In the genomic region with DNA sequence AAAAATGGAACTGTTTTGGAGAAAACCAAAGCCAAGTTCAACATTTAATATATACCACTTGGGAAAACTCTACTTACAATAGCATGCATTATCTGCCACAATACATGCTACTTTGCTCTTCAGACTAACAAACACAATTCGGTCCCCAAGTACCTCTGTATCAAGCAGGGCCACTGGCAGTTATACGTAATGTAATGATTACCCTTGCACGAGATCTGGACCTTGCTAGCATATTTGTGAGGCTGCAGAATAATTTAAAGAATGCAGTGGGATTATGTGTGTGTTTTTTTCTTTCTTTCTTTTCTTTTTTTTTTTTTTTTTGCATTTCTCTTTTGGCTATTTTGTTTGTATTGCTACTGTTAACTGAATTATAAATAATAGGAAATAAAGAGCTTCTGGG, we compare ENCODE assay signal across 18 cellular contexts.
"Had no signal": no experiment of that assay in that cellular context is flagged by ENCODE, and none has a peak within 500 bp of the region (broad histone marks: within the 10 kb centered on the region; RNA-seq: fewer than 3 reads in every experiment).

No MANE protein-coding gene starts in this region.

- ATAC-seq: activated CD8-positive, alpha-beta T cell treated with anti-CD3 and anti-CD28 coated beads for 36 hours; activated naive CD4-positive, alpha-beta T cell treated with anti-CD3 and anti-CD28 coated beads, Interleukin-2, amount 50 U/mL, for 72 hours; natural killer cell; stimulated activated naive CD8-positive, alpha-beta T cell treated with anti-CD3 and anti-CD28 coated beads, Interleukin-15, Interleukin-2, amounts not matched to agents 100 U/mL and 50 U/mL, for 24 hours; WTC11 had no signal

- H3K4me3 ChIP-seq: transverse colon had no signal

- H3K27me3 ChIP-seq: brain microvascular endothelial cell, transverse colon had no signal

- H3K27ac ChIP-seq: brain microvascular endothelial cell, transverse colon had no signal

- H3K9me3 ChIP-seq: transverse colon had no signal

- H3K36me3 ChIP-seq: brain microvascular endothelial cell, transverse colon had no signal

- DNase-seq: activated CD4-positive, alpha-beta T cell treated with anti-CD3 and anti-CD28 coated beads for 4 hours; activated CD8-positive, alpha-beta T cell treated with anti-CD3 and anti-CD28 coated beads for 36 hours; activated gamma-delta T cell; activated T-cell treated with anti-CD3 and anti-CD28 coated beads, Interleukin-2, amount 50 U/mL, for 48 hours; brain microvascular endothelial cell; cerebellar nuclear complex; glutamatergic neuron; kidney glomerular epithelial cell; left ventricle myocardium superior; natural killer cell; nucleus accumbens; right cardiac atrium; small intestine; stimulated activated naive CD8-positive, alpha-beta T cell treated with anti-CD3 and anti-CD28 coated beads, Interleukin-15, Interleukin-2, amounts not matched to agents 100 U/mL and 50 U/mL, for 24 hours; T-helper 2 cell; transverse colon had no signal
